25 cellular contexts compared by ENCODE assay signal in the genomic region with DNA sequence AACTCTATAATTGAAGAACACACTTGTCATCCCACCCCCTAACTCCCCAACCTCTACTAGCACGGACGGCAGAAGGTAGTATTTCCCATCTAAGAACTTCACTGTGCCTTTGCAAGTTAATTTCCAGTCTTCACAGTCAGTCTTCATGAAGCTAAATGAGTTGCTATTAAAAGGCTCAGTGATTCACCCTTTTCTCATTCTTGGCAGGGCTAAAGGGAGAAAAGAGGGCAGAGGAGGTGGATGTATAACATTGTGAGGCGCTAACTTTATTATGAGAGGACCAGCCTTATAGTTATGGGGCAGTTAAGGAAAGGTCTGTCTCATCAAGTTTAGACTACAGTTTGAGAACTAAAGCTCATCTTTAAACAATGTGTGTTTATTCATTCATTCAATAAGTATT.
DNase-seq lines count a peak whose midpoint lies in the region; ATAC-seq, FAIRE-seq and TF ChIP-seq lines count a peak whose summit lies in the region.
"Had no signal": no experiment of that assay in that cellular context is flagged by ENCODE, and none has a peak within 500 bp of the region (broad histone marks: within the 10 kb centered on the region; RNA-seq: fewer than 3 reads in every experiment).

No MANE protein-coding gene starts in this region.

- H4K20me1 ChIP-seq in astrocyte (ENCODE audit: insufficient read depth, low read length) = no peaks in the 10 kb centered on the region

- peaks cover 10% of the 10 kb centered on the region for H3K4me1 ChIP-seq in astrocyte (ENCODE audit: insufficient read depth, low read length)

- H3K4me3 Mint-ChIP-seq in astrocyte (ENCODE audit: unreplicated experiment) = no peak overlapping the region
- no peak overlapping the region for H3K4me3 Mint-ChIP-seq in neural crest cell
- H3K4me3 Mint-ChIP-seq: CD4-positive, alpha-beta T cell had no signal

- no peak overlapping the region for H3K27ac ChIP-seq in astrocyte (ENCODE audit: low read depth, low read length)
- H3K27ac ChIP-seq: A549, KMS-11 had no signal

- no peak overlapping the region for H3K27ac Mint-ChIP-seq in astrocyte (ENCODE audit: unreplicated experiment)
- H3K27ac Mint-ChIP-seq in neural crest cell (ENCODE audit: unreplicated experiment) = peak overlapping the region; percentile 76
- H3K27ac Mint-ChIP-seq: CD4-positive, alpha-beta T cell had no signal

- H3K4me1 Mint-ChIP-seq in astrocyte (ENCODE audit: low read depth, unreplicated experiment) = peaks cover 13% of the 10 kb centered on the region
- peaks cover 11% of the 10 kb centered on the region for H3K4me1 Mint-ChIP-seq in neural crest cell

- H3K36me3 ChIP-seq in astrocyte (ENCODE audit: insufficient read depth, low read length) = no peaks in the 10 kb centered on the region

- peak overlapping the region; percentile 22 for H3K4me2 ChIP-seq in astrocyte (ENCODE audit: low read length)
- H3K4me2 ChIP-seq: A549, KMS-11 had no signal

- no peak for FAIRE-seq in astrocyte (lab: Jason Lieb, UNC)
- FAIRE-seq: A549, GM12891, HTR-8/SVneo had no signal

- no peak overlapping the region for H3K4me3 ChIP-seq in astrocyte (ENCODE audit: insufficient read depth, low read depth, low read length)
- H3K4me3 ChIP-seq: A549 had no signal

- TF ChIP-seq CTCF in astrocyte (IDR thresholded peaks at IDR 0.05; ENCODE audit: insufficient read depth, low read depth, low read length) = no peak
- TF ChIP-seq CTCF in neural crest cell (conservative IDR thresholded peaks at IDR 0.05) = no peak

- H3K9ac ChIP-seq in astrocyte (ENCODE audit: low read length) = no peak overlapping the region
- H3K9ac ChIP-seq: KMS-11 had no signal

- no peak for ATAC-seq in HG02885 (IDR thresholded peaks at IDR 0.05; ENCODE audit: poor library complexity, unreplicated experiment)
- ATAC-seq: A549, Panc1, SK-N-SH treated with all-trans-retinoic acid at 6 μM for 48 hours had no signal

- H3K36me3 Mint-ChIP-seq in astrocyte (ENCODE audit: low read depth, unreplicated experiment) (no peaks in the 10 kb centered on the region), neural crest cell (ENCODE audit: low read depth) (peaks cover 2% of the 10 kb centered on the region)

- H3K9me3 Mint-ChIP-seq in astrocyte (ENCODE audit: unreplicated experiment) (peaks cover 2% of the 10 kb centered on the region), neural crest cell (peaks cover 11% of the 10 kb centered on the region)
- H3K9me3 Mint-ChIP-seq: CD4-positive, alpha-beta T cell had no signal

- H3K27me3 ChIP-seq in astrocyte (ENCODE audit: insufficient read depth, low read length) = no peaks in the 10 kb centered on the region

- DNase-seq in AG08395 (ENCODE audit: low spot score) = peak; percentile 8
- peak; percentile 21 for DNase-seq in HCEC 1CT
- peak; percentile 22 for DNase-seq in astrocyte (ENCODE audit: low read depth)
- DNase-seq in neural crest cell (ENCODE audit: low read depth, low spot score) = no peak
- DNase-seq in H4 (ENCODE audit: low spot score) = no peak
- DNase-seq in C1 segment of cervical spinal cord (lab: John Stamatoyannopoulos, UW) = no peak
- no peak for DNase-seq in stimulated activated CD4-positive, alpha-beta T cell treated with anti-CD3 and anti-CD28 coated beads, Interleukin-2, amount 100 ng/mL, for 48 hours
- DNase-seq: CD4-positive, alpha-beta T cell; COR-L47; DMS79; GOT3; NCI-H1105; NCI-H146; NCI-H2029 treated with DMSO at 0.1 percent for 48 hours; NCI-H226; NCI-H510A treated with DMSO at 0.1 percent for 48 hours; NCI-H748 treated with DMSO at 0.1 percent for 48 hours; NK-92 treated with Interleukin-12 subunit alpha and Interleukin-12 subunit beta, amount 100 ng/mL, for 24 hours had no signal

- H2AFZ ChIP-seq in astrocyte (ENCODE audit: low read depth, low read length) = no peak overlapping the region

- H3K79me2 ChIP-seq in astrocyte (ENCODE audit: insufficient read depth, low read length) = no peaks in the 10 kb centered on the region

- H3K27me3 Mint-ChIP-seq in astrocyte (ENCODE audit: low read depth, unreplicated experiment) (no peaks in the 10 kb centered on the region), neural crest cell (ENCODE audit: low read depth) (no peaks in the 10 kb centered on the region)
- H3K27me3 Mint-ChIP-seq: CD4-positive, alpha-beta T cell had no signal

- H3K9me3 ChIP-seq in astrocyte (ENCODE audit: insufficient read depth, low read depth, low read length) = no peaks in the 10 kb centered on the region
- H3K9me3 ChIP-seq: A549 had no signal

Comparison
In these comparisons a context has a peak if more than half of its experiments do, and no peak if none do; other contexts are left out.
1. DNase-seq: peak in AG08395 (single experiment), HCEC 1CT (single experiment) and astrocyte (single experiment); none in neural crest cell (single experiment), H4 (single experiment), C1 segment of cervical spinal cord (0 of 14) and stimulated activated CD4-positive, alpha-beta T cell treated with anti-CD3 and anti-CD28 coated beads, Interleukin-2, amount 100 ng/mL, for 48 hours (0 of 2).